8 cellular contexts compared by ENCODE assay signal in the genomic region with DNA sequence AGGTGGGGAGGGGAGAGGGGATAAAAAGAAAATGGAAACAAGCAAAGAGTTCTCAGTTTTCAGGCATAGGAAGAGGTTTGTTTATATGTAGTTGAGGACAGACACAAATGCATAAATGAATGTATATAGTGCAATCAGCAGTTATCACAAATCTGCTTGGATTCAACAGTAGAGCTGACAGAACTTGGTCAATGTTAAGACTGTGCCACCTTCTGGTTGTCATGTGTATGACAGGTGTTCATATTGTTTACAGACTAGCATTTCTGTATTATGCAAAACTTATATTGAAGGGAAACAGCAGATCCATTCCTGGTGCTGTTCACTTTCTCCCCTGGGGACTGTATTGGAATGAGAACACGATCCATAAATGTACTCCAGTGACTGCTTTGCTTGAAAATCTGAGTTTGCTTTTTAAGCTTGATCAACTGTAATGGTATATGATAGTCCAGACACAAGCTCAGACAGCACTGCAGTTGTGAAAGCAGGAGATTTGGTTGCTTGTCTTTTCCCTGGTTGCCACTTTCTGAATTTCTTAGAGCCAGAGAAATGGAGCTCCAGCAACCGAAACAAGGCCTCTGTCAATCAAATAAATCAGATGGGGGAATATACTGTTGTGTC.
DNase-seq lines count a peak whose midpoint lies in the region; ATAC-seq lines count a peak whose summit lies in the region.

No MANE protein-coding gene starts in this region.

- peaks cover 24% of the 10 kb centered on the region for H3K27me3 Mint-ChIP-seq in activated T-cell treated with anti-CD3 and anti-CD28 coated beads, Interleukin-2, amount 50 U/mL, for 24 hours

- no peak overlapping the region for H3K27ac Mint-ChIP-seq in activated T-cell treated with anti-CD3 and anti-CD28 coated beads, Interleukin-2, amount 50 U/mL, for 24 hours

- H3K4me3 Mint-ChIP-seq in activated T-cell treated with anti-CD3 and anti-CD28 coated beads, Interleukin-2, amount 50 U/mL, for 24 hours = no peak overlapping the region

- DNase-seq in activated T-cell treated with anti-CD3 and anti-CD28 coated beads for 4 hours (peak; percentile 20), NCI-H774 (lab: John Stamatoyannopoulos, UW) (peak; percentile 25), amniotic stem cell (lab: John Stamatoyannopoulos, UW) (peak; percentile 30), iPS-NIHi11 (ENCODE audit: low spot score) (peak; percentile 53)
- no peak for DNase-seq in activated T-cell treated with anti-CD3 and anti-CD28 coated beads, Interleukin-2, amount 50 U/mL, for 24 hours
- peak in 3 of 4 experiments; percentile 4 to 8 (median 6) for DNase-seq in stimulated activated CD4-positive, alpha-beta T cell treated with anti-CD3 and anti-CD28 coated beads, Interleukin-1b, Interleukin-23, amount 100 ng/mL, for 24 hours (ENCODE audit: low read depth in 4 of 4, low spot score in 1 of 4)

- no peaks in the 10 kb centered on the region for H3K36me3 Mint-ChIP-seq in activated T-cell treated with anti-CD3 and anti-CD28 coated beads, Interleukin-2, amount 50 U/mL, for 24 hours (ENCODE audit: low read depth)

- no peaks in the 10 kb centered on the region for H3K9me3 Mint-ChIP-seq in activated T-cell treated with anti-CD3 and anti-CD28 coated beads, Interleukin-2, amount 50 U/mL, for 24 hours

- H3K4me1 Mint-ChIP-seq in activated T-cell treated with anti-CD3 and anti-CD28 coated beads, Interleukin-2, amount 50 U/mL, for 24 hours (ENCODE audit: low read depth) = no peaks in the 10 kb centered on the region

- ATAC-seq in GM21381 (IDR thresholded peaks at IDR 0.05; ENCODE audit: unreplicated experiment) (peak; percentile 93), HG03520 (IDR thresholded peaks at IDR 0.05; ENCODE audit: unreplicated experiment) (peak; percentile 93)
